9 cellular contexts compared by ENCODE assay signal in genomic region chr1:231460614-231461013, GRCh38. TPM values are rescaled to one million over a fixed set of nuclear protein-coding genes. Genes with fewer than 3 reads are reported as not detected.
DNase-seq lines count a peak whose midpoint lies in the region; ATAC-seq and TF ChIP-seq lines count a peak whose summit lies in the region.
"Had no signal": no experiment of that assay in that cellular context is flagged by ENCODE, and none has a peak within 500 bp of the region (broad histone marks: within the 10 kb centered on the region; RNA-seq: fewer than 3 reads in every experiment).

No MANE protein-coding gene starts in this region.

- peaks cover 17% of the 10 kb centered on the region for H3K9me3 Mint-ChIP-seq in activated CD8-positive, alpha-beta T cell treated with anti-CD3 and anti-CD28 coated beads for 36 hours
- peaks cover 2% of the 10 kb centered on the region for H3K9me3 Mint-ChIP-seq in natural killer cell treated with Interleukin-12 subunit alpha and Interleukin-12 subunit beta and Interleukin-15 and Interleukin-18, amount 100 ng/mL, for 72 hours

- no peaks in the 10 kb centered on the region for H3K36me3 ChIP-seq in suprapubic skin

- peaks cover 29% of the 10 kb centered on the region for H3K4me1 Mint-ChIP-seq in activated CD8-positive, alpha-beta T cell treated with anti-CD3 and anti-CD28 coated beads for 36 hours (ENCODE audit: low read depth)
- peaks cover 25 to 40% of the 10 kb centered on the region in 2 donors for H3K4me1 Mint-ChIP-seq in natural killer cell treated with Interleukin-12 subunit alpha and Interleukin-12 subunit beta and Interleukin-15 and Interleukin-18, amount 100 ng/mL, for 72 hours (ENCODE audit: low read depth in 2 of 2)

- 52% methylated on average over 2 of the region's 2 CpGs for WGBS in right cardiac atrium
- 61% methylated on average over 2 of the region's 2 CpGs for WGBS in suprapubic skin

- DNase-seq in activated CD8-positive, alpha-beta T cell treated with anti-CD3 and anti-CD28 coated beads for 36 hours = peak; percentile 82
- DNase-seq in natural killer cell treated with Interleukin-12 subunit alpha and Interleukin-12 subunit beta and Interleukin-15 and Interleukin-18, amount 100 ng/mL, for 72 hours (ENCODE audit: low spot score) = peak; percentile 85
- DNase-seq in right cardiac atrium (no peak), Right ventricle myocardium inferior (ENCODE audit: missing footprints) (no peak), suprapubic skin (ENCODE audit: low spot score in 2 of 2) (no peak), NCI-H1417 (lab: John Stamatoyannopoulos, UW) (no peak)
- DNase-seq: IMR-90 had no signal

- peaks cover 7% of the 10 kb centered on the region for H3K36me3 Mint-ChIP-seq in activated CD8-positive, alpha-beta T cell treated with anti-CD3 and anti-CD28 coated beads for 36 hours (ENCODE audit: low read depth)
- peaks cover 20% of the 10 kb centered on the region for H3K36me3 Mint-ChIP-seq in natural killer cell treated with Interleukin-12 subunit alpha and Interleukin-12 subunit beta and Interleukin-15 and Interleukin-18, amount 100 ng/mL, for 72 hours

- CTCF ChIA-PET in activated CD8-positive, alpha-beta T cell treated with anti-CD3 and anti-CD28 coated beads for 36 hours (lab: Charles Lee) = no interaction called here

- no peaks in the 10 kb centered on the region for H3K9me3 ChIP-seq in right cardiac atrium (ENCODE audit: control insufficient read depth, low read length)
- H3K9me3 ChIP-seq in suprapubic skin = no peaks in the 10 kb centered on the region

- intact Hi-C loops in activated CD8-positive, alpha-beta T cell treated with anti-CD3 and anti-CD28 coated beads for 36 hours (cut with micrococcal nuclease) = no loop called here
- intact Hi-C loops in right cardiac atrium (cut with DNase I) = no loop called here
- intact Hi-C loops in Right ventricle myocardium inferior (cut with DNase I) = no loop called here

- H3K27me3 ChIP-seq in right cardiac atrium (ENCODE audit: control insufficient read depth, insufficient read depth) (no peaks in the 10 kb centered on the region), suprapubic skin (no peaks in the 10 kb centered on the region)

- no peak for TF ChIP-seq POLR2A in suprapubic skin (IDR thresholded peaks at IDR 0.05)

- POLR2A ChIA-PET in activated CD8-positive, alpha-beta T cell treated with anti-CD3 and anti-CD28 coated beads for 36 hours (lab: Charles Lee) = interaction anchor here (0.7 to 0.9 kb wide), 3 partner anchors 34 to 236 kb away, joined by 3 read pairs; no protein-coding TSS in a partner anchor

- ATAC-seq in GM18870 (IDR thresholded peaks at IDR 0.05; ENCODE audit: unreplicated experiment) (peak; percentile 74), HG03521 (IDR thresholded peaks at IDR 0.05; ENCODE audit: unreplicated experiment) (peak; percentile 61), right cardiac atrium (no peak), Right ventricle myocardium inferior (no peak)
- peak; percentile 72 for ATAC-seq in activated CD8-positive, alpha-beta T cell treated with anti-CD3 and anti-CD28 coated beads for 36 hours
- peak; percentile 94 to 96 for ATAC-seq in natural killer cell treated with Interleukin-12 subunit alpha and Interleukin-12 subunit beta and Interleukin-15 and Interleukin-18, amount 100 ng/mL, for 72 hours

- TF ChIP-seq EP300 in suprapubic skin (IDR thresholded peaks at IDR 0.05) = no peak

- H3K4me1 ChIP-seq in right cardiac atrium (ENCODE audit: control insufficient read depth, insufficient read depth, low read length) = no peaks in the 10 kb centered on the region
- H3K4me1 ChIP-seq in suprapubic skin = no peaks in the 10 kb centered on the region

- peaks cover 73% of the 10 kb centered on the region for H3K27me3 Mint-ChIP-seq in activated CD8-positive, alpha-beta T cell treated with anti-CD3 and anti-CD28 coated beads for 36 hours
- H3K27me3 Mint-ChIP-seq in natural killer cell treated with Interleukin-12 subunit alpha and Interleukin-12 subunit beta and Interleukin-15 and Interleukin-18, amount 100 ng/mL, for 72 hours = peaks cover 48 to 63% of the 10 kb centered on the region in 2 donors

- no peak for TF ChIP-seq CTCF in activated CD8-positive, alpha-beta T cell treated with anti-CD3 and anti-CD28 coated beads for 36 hours (IDR thresholded peaks at IDR 0.05)
- TF ChIP-seq CTCF in suprapubic skin (IDR thresholded peaks at IDR 0.05) = no peak

- no peak overlapping the region for H3K27ac ChIP-seq in right cardiac atrium (ENCODE audit: low read length)
- H3K27ac ChIP-seq in suprapubic skin = no peak overlapping the region

- H3K27ac Mint-ChIP-seq in activated CD8-positive, alpha-beta T cell treated with anti-CD3 and anti-CD28 coated beads for 36 hours = peak overlapping the region; percentile 75
- H3K27ac Mint-ChIP-seq in natural killer cell treated with Interleukin-12 subunit alpha and Interleukin-12 subunit beta and Interleukin-15 and Interleukin-18, amount 100 ng/mL, for 72 hours = peak overlapping the region; percentile 16 to 65

- no peak overlapping the region for H3K4me3 ChIP-seq in right cardiac atrium (ENCODE audit: low read length)
- no peak overlapping the region for H3K4me3 ChIP-seq in suprapubic skin

- peak overlapping the region; percentile 49 for H3K4me3 Mint-ChIP-seq in activated CD8-positive, alpha-beta T cell treated with anti-CD3 and anti-CD28 coated beads for 36 hours
- peak overlapping the region; percentile 76 for H3K4me3 Mint-ChIP-seq in natural killer cell treated with Interleukin-12 subunit alpha and Interleukin-12 subunit beta and Interleukin-15 and Interleukin-18, amount 100 ng/mL, for 72 hours

RNA-seq across cellular contexts. Expression of gene EGLN1, which starts 38.5 kb away (rescaled TPM):
- 10 to 100 TPM; 46.5 to 47.2 TPM for total RNA-seq in activated CD8-positive, alpha-beta T cell treated with anti-CD3 and anti-CD28 coated beads for 36 hours
- total RNA-seq in natural killer cell treated with Interleukin-12 subunit alpha and Interleukin-12 subunit beta and Interleukin-15 and Interleukin-18, amount 100 ng/mL, for 72 hours = 10 to 100 TPM; 15.5 to 25.9 TPM
- total RNA-seq in right cardiac atrium (10 to 100 TPM; 54.1 to 79.9 (median 71.0) TPM), Right ventricle myocardium inferior (86.0 TPM), suprapubic skin (10 to 100 TPM; 33.8 to 44.5 (median 39.4) TPM)
- 27.9 TPM for polyA plus RNA-seq in right cardiac atrium

Comparison
In these comparisons a context has a peak if more than half of its experiments do, and no peak if none do; other contexts are left out.
1. ATAC-seq: peak in GM18870 (single experiment), HG03521 (single experiment), activated CD8-positive, alpha-beta T cell treated with anti-CD3 and anti-CD28 coated beads for 36 hours (single experiment) and natural killer cell treated with Interleukin-12 subunit alpha and Interleukin-12 subunit beta and Interleukin-15 and Interleukin-18, amount 100 ng/mL, for 72 hours (2 of 2); none in right cardiac atrium (0 of 2) and Right ventricle myocardium inferior (single experiment).
2. DNase-seq: peak in activated CD8-positive, alpha-beta T cell treated with anti-CD3 and anti-CD28 coated beads for 36 hours (single experiment) and natural killer cell treated with Interleukin-12 subunit alpha and Interleukin-12 subunit beta and Interleukin-15 and Interleukin-18, amount 100 ng/mL, for 72 hours (single experiment); none in right cardiac atrium (0 of 3), Right ventricle myocardium inferior (single experiment), suprapubic skin (0 of 2) and NCI-H1417 (0 of 3).